ENCODE assay signal across 8 cellular contexts in genomic region chr1:27489973-27490741, GRCh38. TPM values are rescaled to one million over a fixed set of nuclear protein-coding genes. Genes with fewer than 3 reads are reported as not detected.
A peak's percentile ranks its signal among the peaks of the same experiment; 100 is the strongest.
DNase-seq lines count a peak whose midpoint lies in the region; ATAC-seq and TF ChIP-seq lines count a peak whose summit lies in the region.

WASF2 (minus strand) TSS chr1:27490167; CDS start chr1:27428890, 61,277 bp downstream.

- no peaks in the 10 kb centered on the region for H3K27me3 Mint-ChIP-seq in activated CD4-positive, alpha-beta T cell treated with anti-CD3 and anti-CD28 coated beads, Interleukin-2, amount 10 ng/mL, durations not matched to agents 7 days and 5 days

- no peaks in the 10 kb centered on the region for H3K9me3 Mint-ChIP-seq in activated CD4-positive, alpha-beta T cell treated with anti-CD3 and anti-CD28 coated beads, Interleukin-2, amount 10 ng/mL, durations not matched to agents 7 days and 5 days

- intact Hi-C loops in left colon (cut with DNase I, micrococcal nuclease): loop anchor here in 1 of 2 donors (10.0 kb wide), 1 partner anchor 55 kb away; no protein-coding TSS in a partner anchor

- peak within 1 kb of the TSS; percentile 100 for H3K27ac Mint-ChIP-seq in activated CD4-positive, alpha-beta T cell treated with anti-CD3 and anti-CD28 coated beads, Interleukin-2, amount 10 ng/mL, durations not matched to agents 7 days and 5 days

- CTCF ChIA-PET in BJ (lab: Yijun Ruan, JAX): interaction anchor here (0.7 to 2.5 kb wide), 8 partner anchors 14 to 173 kb away, joined by 3 to 9 read pairs (median 4); no protein-coding TSS in a partner anchor
- CTCF ChIA-PET in activated CD4-positive, alpha-beta T cell treated with anti-CD3 and anti-CD28 coated beads, Interleukin-2, amount 10 ng/mL, durations not matched to agents 7 days and 5 days (lab: Charles Lee): interaction anchor here (0.6 to 2.2 kb wide), 7 partner anchors 33 to 702 kb away, joined by 3 to 7 read pairs (median 3); partner anchors contain the start of genes MAP3K6 and PIGV

- H3K27me3 ChIP-seq in BJ (ENCODE audit: control insufficient read depth, insufficient read depth, low read length): no peaks in the 10 kb centered on the region

- peaks cover 13% of the 10 kb centered on the region for H3K36me3 Mint-ChIP-seq in activated CD4-positive, alpha-beta T cell treated with anti-CD3 and anti-CD28 coated beads, Interleukin-2, amount 10 ng/mL, durations not matched to agents 7 days and 5 days (ENCODE audit: low read depth)

- no peaks in the 10 kb centered on the region for H3K36me3 ChIP-seq in BJ (ENCODE audit: control insufficient read depth, insufficient read depth, low read length)

- DNase-seq in BJ (ENCODE audit: low read depth) (peak; percentile 64), NCI-H69 (lab: John Stamatoyannopoulos, UW) (peak; percentile 96), coronary artery (ENCODE audit: low spot score) (peak; percentile 98), left colon (peak; percentile 96 to 97)
- peak; percentile 98 for DNase-seq in activated CD4-positive, alpha-beta T cell treated with anti-CD3 and anti-CD28 coated beads, Interleukin-2, amount 10 ng/mL, durations not matched to agents 7 days and 5 days
- DNase-seq in stimulated activated CD4-positive, alpha-beta T cell treated with anti-CD3 and anti-CD28 coated beads, Interleukin-1b, Interleukin-23, amount 100 ng/mL, for 48 hours: peak; percentile 98

- H3K4me3 ChIP-seq in BJ (ENCODE audit: low read depth, low read length) (peak within 1 kb of the TSS; percentile 84), coronary artery (peak within 1 kb of the TSS; percentile 100)

- H3K27ac ChIP-seq in coronary artery: peak within 1 kb of the TSS; percentile 98 to 100

- peaks cover 44% of the 10 kb centered on the region for H3K4me1 Mint-ChIP-seq in activated CD4-positive, alpha-beta T cell treated with anti-CD3 and anti-CD28 coated beads, Interleukin-2, amount 10 ng/mL, durations not matched to agents 7 days and 5 days

- POLR2A ChIA-PET in BJ (lab: Charles Lee): interaction anchor here (0.7 kb wide), 2 partner anchors 125 to 1015 kb away, joined by 4 to 5 read pairs; no protein-coding TSS in a partner anchor
- POLR2A ChIA-PET in activated CD4-positive, alpha-beta T cell treated with anti-CD3 and anti-CD28 coated beads, Interleukin-2, amount 10 ng/mL, durations not matched to agents 7 days and 5 days (lab: Charles Lee): interaction anchor here (0.5 to 1.2 kb wide), 3 partner anchors 32 to 167 kb away, joined by 3 to 4 read pairs (median 4); no protein-coding TSS in a partner anchor

- ATAC-seq in GM19328 (IDR thresholded peaks at IDR 0.05; ENCODE audit: unreplicated experiment) (peak; percentile 79), HG03520 (IDR thresholded peaks at IDR 0.05; ENCODE audit: unreplicated experiment) (peak; percentile 76), left colon (peak; percentile 89)

- TF ChIP-seq CTCF in BJ (IDR thresholded peaks at IDR 0.05; ENCODE audit: insufficient read depth, low read depth, low read length): no peak
- TF ChIP-seq CTCF in coronary artery (IDR thresholded peaks at IDR 0.05): no peak

- peak within 1 kb of the TSS; percentile 98 for H3K4me3 Mint-ChIP-seq in activated CD4-positive, alpha-beta T cell treated with anti-CD3 and anti-CD28 coated beads, Interleukin-2, amount 10 ng/mL, durations not matched to agents 7 days and 5 days

RNA-seq across cellular contexts. Expression of gene WASF2, which starts in this region (rescaled TPM):
- 49.0 and 56.5 TPM in 2 replicates for polyA plus RNA-seq in BJ (2011; rRNA removed)
- 46.1 and 49.9 TPM in 2 replicates for polyA minus RNA-seq in BJ (2011; rRNA and poly(A)+ RNA removed)
- total RNA-seq in activated CD4-positive, alpha-beta T cell treated with anti-CD3 and anti-CD28 coated beads, Interleukin-2, amount 10 ng/mL, durations not matched to agents 7 days and 5 days: 100 to 1,000 TPM; 137 to 143 TPM
- total RNA-seq in left colon: 100 to 1,000 TPM in 1 of 2 donors, 10 to 100 TPM in 1; 97.7 to 144 TPM

Comparison
In these comparisons a context has a peak if more than half of its experiments do, and no peak if none do; other contexts are left out.
1. Peak in every context shown above with its lines: DNase-seq, ATAC-seq, H3K4me3 ChIP-seq and H3K27ac ChIP-seq.